Comparison of ENCODE assay signal across 9 cellular contexts in the genomic region with DNA sequence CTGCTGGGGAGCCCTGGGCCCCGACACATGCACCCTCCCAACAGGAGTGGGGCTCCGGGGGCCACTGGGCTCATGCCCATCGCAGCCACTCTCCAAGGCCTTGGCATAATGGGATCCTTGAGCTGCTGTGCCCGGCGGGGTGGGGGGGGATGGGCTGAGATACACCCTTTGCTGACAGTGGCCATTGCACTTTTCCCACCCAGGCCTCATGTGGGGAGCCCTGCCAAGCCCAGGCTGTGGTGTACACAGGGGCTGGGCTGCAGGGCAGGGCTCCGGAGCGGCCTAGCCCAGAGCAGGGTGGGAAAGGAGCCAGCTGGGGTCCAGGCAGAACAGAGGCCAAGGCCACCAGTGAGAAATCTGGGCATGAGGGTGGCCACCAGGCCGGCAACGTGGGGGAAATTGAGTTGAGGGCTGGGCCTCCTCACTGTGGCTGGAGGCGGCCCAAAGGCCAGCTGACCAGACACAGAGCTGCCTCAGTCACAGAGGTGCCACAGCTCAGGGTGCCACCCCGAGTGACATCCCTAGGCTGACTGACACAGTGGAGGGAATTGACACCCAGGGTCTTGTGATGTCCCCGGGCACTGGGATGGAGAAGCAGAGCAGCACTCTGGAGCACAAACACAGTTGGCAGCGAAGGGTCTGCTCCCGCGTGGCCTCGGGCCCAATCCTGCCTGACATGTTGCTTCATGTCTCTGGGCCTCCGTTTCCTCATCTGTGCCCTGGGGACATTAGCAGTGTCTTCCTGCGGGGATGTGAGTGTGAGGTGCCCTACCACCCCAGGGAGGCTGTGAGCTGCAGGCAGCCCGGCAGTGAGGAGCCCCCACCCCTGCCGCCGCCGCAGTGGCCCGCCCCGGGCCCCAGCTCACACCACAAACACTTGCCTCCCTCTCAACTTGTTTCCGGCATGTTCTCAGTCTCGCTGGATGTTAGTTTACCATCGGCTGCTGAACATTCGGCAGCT. TPM values are rescaled to one million over a fixed set of nuclear protein-coding genes. Genes with fewer than 3 reads are reported as not detected.
DNase-seq lines count a peak whose midpoint lies in the region; ATAC-seq, FAIRE-seq and TF ChIP-seq lines count a peak whose summit lies in the region.
"Had no signal": no experiment of that assay in that cellular context is flagged by ENCODE, and none has a peak within 500 bp of the region (broad histone marks: within the 10 kb centered on the region; RNA-seq: fewer than 3 reads in every experiment).

No MANE protein-coding gene starts in this region.

- H3K4me1 ChIP-seq in K562 (replicated peaks in 1 of 2; ENCODE audit: control insufficient read depth in 2 of 2, insufficient read depth in 2 of 2, low read length in 2 of 2): peaks cover 0 to 86% of the 10 kb centered on the region in 2 experiments; a peak in 3 of 5 replicates
- H3K4me1 ChIP-seq: adrenal gland had no signal

- no peak overlapping the region for H2AFZ ChIP-seq in K562 (ENCODE audit: low read depth, low read length)

- no peaks in the 10 kb centered on the region for H3K79me2 ChIP-seq in K562 (ENCODE audit: control insufficient read depth, insufficient read depth, low read length)

- peaks cover 68% of the 10 kb centered on the region for H4K20me1 ChIP-seq in K562 (replicated peaks; ENCODE audit: control insufficient read depth, insufficient read depth, low read length)

- H3K4me2 ChIP-seq in K562 (ENCODE audit: insufficient read depth, low read length): no peak overlapping the region

- TF ChIP-seq POLR2A in K562 (conservative IDR thresholded peaks at IDR 0.05): no peak

- intact Hi-C loops in K562 (cut with micrococcal nuclease): loop anchor here (1.0 to 10.0 kb wide), 4 partner anchors 31 to 263 kb away; no protein-coding TSS in a partner anchor

- H3K27ac ChIP-seq in K562 (ENCODE audit: extremely low read depth, low read depth, low read length): no peak overlapping the region

- 27% methylated on average over 28 of the region's 28 CpGs for WGBS in K562 (ENCODE audit: insufficient coverage, low coverage, missing lambda C conversion rate)

- no peaks in the 10 kb centered on the region for H3K9me3 ChIP-seq in K562 (replicated peaks; ENCODE audit: control insufficient read depth, insufficient read depth, low read depth, low read length)
- H3K9me3 ChIP-seq: adrenal gland had no signal

- H3K4me3 ChIP-seq in K562: no peak overlapping the region
- H3K4me3 ChIP-seq: adrenal gland had no signal

- peaks cover 6% of the 10 kb centered on the region for H3K9me1 ChIP-seq in K562 (ENCODE audit: control insufficient read depth, insufficient read depth, low read length)

- POLR2A ChIA-PET in K562 (lab: Yijun Ruan, JAX): interaction anchor here (0.6 to 4.4 kb wide), 14 partner anchors 9 to 1123 kb away, joined by 3 to 27 read pairs (median 4); a partner anchor contains a TSS

- peaks cover 50 to 98% of the 10 kb centered on the region in 2 experiments for H3K27me3 ChIP-seq in K562 (ENCODE audit: control insufficient read depth in 2 of 2, insufficient read depth in 2 of 2, low read length in 2 of 2)
- H3K27me3 ChIP-seq: adrenal gland had no signal

- in situ Hi-C loops in K562 (cut with MboI): no loop called here

- TF ChIP-seq RAD21 in K562 (CRISPR knock-in tag; conservative IDR thresholded peaks at IDR 0.05 in 1 of 2, IDR thresholded peaks at IDR 0.05 in 1 of 2): no peak

- no peaks in the 10 kb centered on the region for H3K36me3 ChIP-seq in K562 (ENCODE audit: control insufficient read depth, insufficient read depth, low read length)
- H3K36me3 ChIP-seq: adrenal gland had no signal

- CTCF ChIA-PET in K562 (lab: Yijun Ruan, JAX; ENCODE audit: low intra/inter-chr PET ratio): interaction anchor here (0.6 to 1.8 kb wide), 4 partner anchors 31 to 81 kb away, joined by 3 to 17 read pairs (median 3); a partner anchor contains a TSS

- no TSS peak for BruUV-seq in K562 (replicated peaks; lab: Mats Ljungman, UMichigan)

- no peak for FAIRE-seq in K562 (lab: Jason Lieb, UNC)

- ATAC-seq in activated CD4-positive, CD25-positive, alpha-beta regulatory T cell treated with anti-CD3 and anti-CD28 coated beads, Interleukin-2, amount 50 U/mL, for 24 hours: peak; percentile 25 to 36
- ATAC-seq in K562: no peak
- no peak for ATAC-seq in GM18517 (IDR thresholded peaks at IDR 0.05; ENCODE audit: unreplicated experiment)
- no peak for ATAC-seq in GM18873 (IDR thresholded peaks at IDR 0.05; ENCODE audit: low FRiP score, unreplicated experiment)

- no peak for TF ChIP-seq CTCF in K562 (IDR thresholded peaks at IDR 0.05 in 2 of 3, conservative IDR thresholded peaks at IDR 0.05 in 1 of 3; ENCODE audit: insufficient read depth in 2 of 3, low read depth in 1 of 3, low read length in 3 of 3)

- peak overlapping the region in 1 of 2 experiments; percentile 53; a peak in 2 of 4 replicates for H3K9ac ChIP-seq in K562 (ENCODE audit: insufficient read depth in 1 of 2, low read depth in 2 of 2, low read length in 2 of 2)

- DNase-seq in activated CD4-positive, CD25-positive, alpha-beta regulatory T cell treated with anti-CD3 and anti-CD28 coated beads, Interleukin-2, amount 50 U/mL, for 72 hours: no peak
- peak; percentile 31 for DNase-seq in T-helper 9 cell
- no peak for DNase-seq in K562 (ENCODE audit: extremely low read depth in 1 of 4, low spot score in 3 of 4)
- DNase-seq in pons (ENCODE audit: low spot score): peak; percentile 61
- DNase-seq in HuH-7 (ENCODE audit: low spot score): no peak

- TF ChIP-seq EP300 in K562 (IDR thresholded peaks at IDR 0.05; ENCODE audit: low read length): no peak

TF ChIP-seq in K562, 482 proteins besides CTCF, POLR2A, EP300 and RAD21:
- no peak for TF ChIP-seq HDAC2 (IDR thresholded peaks at IDR 0.05)
- TF ChIP-seq CHD1 (IDR thresholded peaks at IDR 0.05; ENCODE audit: low read length): peak; percentile 44
- TF ChIP-seq ZNF184 (CRISPR knock-in tag; IDR thresholded peaks at IDR 0.05): 0 out of 2 replicates have a peak, but pooled peaks have one; percentile 20
- TF ChIP-seq PCBP1 (IDR thresholded peaks at IDR 0.05; ENCODE audit: low read depth, low read length, poor library complexity, severe bottlenecking): peak; percentile 40
- TF ChIP-seq, protein P1, sequence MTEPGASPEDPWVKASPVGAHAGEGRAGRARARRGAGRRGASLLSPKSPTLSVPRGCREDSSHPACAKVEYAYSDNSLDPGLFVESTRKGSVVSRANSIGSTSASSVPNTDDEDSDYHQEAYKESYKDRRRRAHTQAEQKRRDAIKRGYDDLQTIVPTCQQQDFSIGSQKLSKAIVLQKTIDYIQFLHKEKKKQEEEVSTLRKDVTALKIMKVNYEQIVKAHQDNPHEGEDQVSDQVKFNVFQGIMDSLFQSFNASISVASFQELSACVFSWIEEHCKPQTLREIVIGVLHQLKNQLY (CRISPR knock-in tag; conservative IDR thresholded peaks at IDR 0.05): no peak
- TF ChIP-seq SPI1 (IDR thresholded peaks at IDR 0.05; ENCODE audit: borderline replicate concordance, low read depth, low read length): no peak

RNA-seq across cellular contexts. Expression of a gene that starts 30.4 kb away (rescaled TPM):
- 0.62 and 4.8 TPM in 2 replicates for total RNA-seq in K562 (2011; cell fraction: chromatin; rRNA removed; ENCODE audit: low replicate concordance)
- 7.4 and 9.8 TPM in 2 replicates for total RNA-seq in K562 (2011; cell fraction: nucleolus; rRNA removed)
- 3.2 and 3.7 TPM in 2 replicates for total RNA-seq in K562 (2011; cell fraction: nucleoplasm; rRNA removed)
- total RNA-seq in K562 (2014; rRNA removed) (1.5 and 2.3 TPM in 2 replicates), K562 (2014; rRNA removed; fragmentation: Illumina TruSeq; extraction: Trizol) (not detected in 2 replicates), K562 (2015; rRNA removed; fragmentation: Illumina TruSeq; extraction: Trizol) (0.41 and 0.43 TPM in 2 replicates), K562 (2021) (2.8 and 3.0 TPM in 2 replicates)
- polyA plus RNA-seq in K562 (2011; rRNA removed) (1.3 and 4.4 TPM in 2 replicates), K562 (2014; fragmentation: Illumina TruSeq; extraction: Trizol) (0.46 TPM in 1 of 2 replicates, not detected in the other), K562 (2014; fragmentation: Nextera tagmentation; extraction: Ambion mirVana) (under 1 TPM in 1 of 2 experiments, not detected in 1; 0.04 TPM), K562 (2014; rRNA removed) (1.2 and 2.3 TPM in 2 replicates)
- 5.9 and 9.9 TPM in 2 replicates for polyA plus RNA-seq in K562 (2011; cell fraction: cytosol; rRNA removed)
- 2.9 and 3.5 TPM in 2 replicates for polyA plus RNA-seq in K562 (2011; cell fraction: nucleus; rRNA removed)
- 2.9 and 4.6 TPM in 2 replicates for polyA plus RNA-seq in K562 (2012)
- polyA minus RNA-seq in K562 (2011; rRNA and poly(A)+ RNA removed): 1.0 and 1.5 TPM in 2 replicates
- 5.1 and 13.6 TPM in 2 replicates for polyA minus RNA-seq in K562 (2011; cell fraction: cytosol; rRNA and poly(A)+ RNA removed)
- polyA minus RNA-seq in K562 (2011; cell fraction: nucleus; rRNA and poly(A)+ RNA removed): 0.40 and 1.3 TPM in 2 replicates

Comparison
In these comparisons a context has a peak if more than half of its experiments do, and no peak if none do; other contexts are left out.
1. ATAC-seq: peak in activated CD4-positive, CD25-positive, alpha-beta regulatory T cell treated with anti-CD3 and anti-CD28 coated beads, Interleukin-2, amount 50 U/mL, for 24 hours (2 of 2); none in K562 (single experiment), GM18517 (single experiment) and GM18873 (single experiment).
2. DNase-seq: peak in T-helper 9 cell (single experiment) and pons (single experiment); none in activated CD4-positive, CD25-positive, alpha-beta regulatory T cell treated with anti-CD3 and anti-CD28 coated beads, Interleukin-2, amount 50 U/mL, for 72 hours (single experiment), K562 (0 of 4) and HuH-7 (single experiment).